Comparison of ENCODE assay signal across 8 cellular contexts in genomic region chr10:63712717-63713115, GRCh38.
DNase-seq lines count a peak whose midpoint lies in the region; TF ChIP-seq lines count a peak whose summit lies in the region.
"Had no signal": no experiment of that assay in that cellular context is flagged by ENCODE, and none has a peak within 500 bp of the region (broad histone marks: within the 10 kb centered on the region; RNA-seq: fewer than 3 reads in every experiment).

No MANE protein-coding gene starts in this region.

- no peak overlapping the region for H3K23ac ChIP-seq in mesenchymal stem cell (ENCODE audit: low read length in 2 of 2)

- no peaks in the 10 kb centered on the region for H3K36me3 ChIP-seq in PC-9 (ENCODE audit: low read depth)
- no peaks in the 10 kb centered on the region for H3K36me3 ChIP-seq in mesenchymal stem cell (ENCODE audit: control insufficient read depth in 1 of 2, insufficient read depth in 2 of 2, low read depth in 1 of 2, low read length in 2 of 2)
- H3K36me3 ChIP-seq in thymus (ENCODE audit: control insufficient read depth, insufficient read depth), result no peaks in the 10 kb centered on the region

- H3K4me2 ChIP-seq in PC-9 (peak overlapping the region; percentile 55), mesenchymal stem cell (ENCODE audit: low read length, poor library complexity, severe bottlenecking) (no peak overlapping the region)

- peak overlapping the region; percentile 77 for H4K91ac ChIP-seq in mesenchymal stem cell (ENCODE audit: low read length)

- peaks cover 25% of the 10 kb centered on the region for H3F3A ChIP-seq in PC-9 (ENCODE audit: insufficient read depth, low read depth)

- peak overlapping the region; percentile 70 for H4K8ac ChIP-seq in mesenchymal stem cell (ENCODE audit: low read length)

- H3K18ac ChIP-seq in mesenchymal stem cell (ENCODE audit: low read depth in 1 of 2, low read length in 2 of 2), result peak overlapping the region; percentile 84 to 97

- no peaks in the 10 kb centered on the region for H4K20me1 ChIP-seq in PC-9 (ENCODE audit: insufficient read depth)

- peak overlapping the region; percentile 54 for H2BK120ac ChIP-seq in mesenchymal stem cell (ENCODE audit: low read depth, low read length)

- no peaks in the 10 kb centered on the region for H3K27me3 ChIP-seq in PC-9 (ENCODE audit: insufficient read depth, low read depth)
- no peaks in the 10 kb centered on the region for H3K27me3 ChIP-seq in dorsolateral prefrontal cortex
- no peaks in the 10 kb centered on the region for H3K27me3 ChIP-seq in mesenchymal stem cell (ENCODE audit: control insufficient read depth in 1 of 2, insufficient read depth in 1 of 2, low read length in 2 of 2)
- no peaks in the 10 kb centered on the region for H3K27me3 ChIP-seq in thymus (ENCODE audit: control insufficient read depth, insufficient read depth)

- peak overlapping the region; percentile 51 to 99 for H2BK12ac ChIP-seq in mesenchymal stem cell (ENCODE audit: low read length in 2 of 2)

- intact Hi-C loops in PC-9 (cut with micrococcal nuclease; ENCODE audit: unreplicated experiment), result loop anchor here (1.0 to 10.0 kb wide), 7 partner anchors 83 to 1330 kb away; partner anchors contain the start of genes JMJD1C and REEP3
- intact Hi-C loops in dorsolateral prefrontal cortex (cut with DNase I), result loop anchor here in 1 of 2 donors (5.0 to 10.0 kb wide), 2 partner anchors 80 to 188 kb away; partner anchors contain the start of gene REEP3

- H3K27ac ChIP-seq in PC-9 (peak overlapping the region; percentile 43), dorsolateral prefrontal cortex (peak overlapping the region in 55 of 59 donors; percentile 8 to 87 (median 67)), mesenchymal stem cell (ENCODE audit: low read length, poor library complexity, severe bottlenecking) (peak overlapping the region; percentile 63), thymus (ENCODE audit: low read depth) (peak overlapping the region; percentile 46)

- peaks cover 35% of the 10 kb centered on the region for H3K4me1 ChIP-seq in PC-9 (replicated peaks; ENCODE audit: insufficient read depth)
- peaks cover 16% of the 10 kb centered on the region for H3K4me1 ChIP-seq in mesenchymal stem cell (ENCODE audit: control insufficient read depth, insufficient read depth, low read depth, low read length)
- no peaks in the 10 kb centered on the region for H3K4me1 ChIP-seq in thymus (ENCODE audit: control insufficient read depth, insufficient read depth, low read length)

- CTCF ChIA-PET in PC-9 (lab: Charles Lee), result interaction anchor here (1.0 to 1.4 kb wide), 2 partner anchors 79 to 546 kb away, joined by 3 to 6 read pairs; no protein-coding TSS in a partner anchor

- POLR2A ChIA-PET in PC-9 (lab: Charles Lee; ENCODE audit: unreplicated experiment), result interaction anchor here (0.7 to 1.0 kb wide), 3 partner anchors 14 to 257 kb away, joined by 3 to 10 read pairs (median 3); no protein-coding TSS in a partner anchor

- peak overlapping the region in 1 of 2 experiments; percentile 89 for H3K4ac ChIP-seq in mesenchymal stem cell (ENCODE audit: low read depth in 1 of 2, low read length in 2 of 2)

- H3K79me2 ChIP-seq in PC-9 (ENCODE audit: low read depth), result no peaks in the 10 kb centered on the region

- H2BK15ac ChIP-seq in mesenchymal stem cell (ENCODE audit: low read depth, poor library complexity, severe bottlenecking), result no peak overlapping the region

- H2AK5ac ChIP-seq in mesenchymal stem cell (ENCODE audit: low read length, severe bottlenecking), result peak overlapping the region; percentile 55

- no peaks in the 10 kb centered on the region for H3K79me1 ChIP-seq in mesenchymal stem cell (replicated peaks; ENCODE audit: low read length, poor library complexity, severe bottlenecking)

- H3K4me3 ChIP-seq in PC-9 (no peak overlapping the region), dorsolateral prefrontal cortex (peak overlapping the region in 5 of 59 donors; percentile 1 to 31 (median 11)), mesenchymal stem cell (ENCODE audit: insufficient read depth in 1 of 2, low read depth in 1 of 2, low read length in 2 of 2) (peak overlapping the region in 1 of 2 experiments; percentile 63), thymus (ENCODE audit: low read length) (no peak overlapping the region)

- 88% methylated on average over 1 of the region's 1 CpG for WGBS in mesenchymal stem cell
- WGBS in thymus, result 97% methylated on average over 1 of the region's 1 CpG

- no TSS peak for BruUV-seq in PC-9 (replicated peaks; lab: Mats Ljungman, UMichigan)

- H2BK5ac ChIP-seq in mesenchymal stem cell (ENCODE audit: low read depth, low read length, poor library complexity, severe bottlenecking), result no peak overlapping the region

- DNase-seq in PC-9, result no peak
- DNase-seq in dorsolateral prefrontal cortex, result no peak
- DNase-seq in mesenchymal stem cell, result peak; percentile 52
- DNase-seq in COLO829 (ENCODE audit: low spot score), result no peak
- DNase-seq in NCI-H524 treated with DMSO at 0.1 percent for 48 hours (lab: John Stamatoyannopoulos, UW), result no peak
- no peak for DNase-seq in NCI-H1092 (lab: John Stamatoyannopoulos, UW)
- DNase-seq: activated naive CD4-positive, alpha-beta T cell treated with anti-CD3 and anti-CD28 coated beads for 36 hours had no signal

- no peaks in the 10 kb centered on the region for H3K9me2 ChIP-seq in PC-9 (ENCODE audit: insufficient read depth)

- H3K14ac ChIP-seq in mesenchymal stem cell (ENCODE audit: low read length in 2 of 2), result peak overlapping the region in 1 of 2 experiments; percentile 51

- H3K9ac ChIP-seq in mesenchymal stem cell (ENCODE audit: low read length), result peak overlapping the region; percentile 53

- H3K9me3 ChIP-seq in PC-9 (ENCODE audit: insufficient read depth, low read depth) (no peaks in the 10 kb centered on the region), mesenchymal stem cell (ENCODE audit: control insufficient read depth, low read length) (no peaks in the 10 kb centered on the region), thymus (ENCODE audit: control insufficient read depth) (no peaks in the 10 kb centered on the region)

- H2AFZ ChIP-seq in PC-9 (no peak overlapping the region), mesenchymal stem cell (ENCODE audit: low read depth, low read length) (no peak overlapping the region)

- TF ChIP-seq CTCF in PC-9 (conservative IDR thresholded peaks at IDR 0.05) (no peak), dorsolateral prefrontal cortex (IDR thresholded peaks at IDR 0.05 in 54 of 56, conservative IDR thresholded peaks at IDR 0.05 in 2 of 56; ENCODE audit: low read depth in 1 of 56, partially characterized antibody in 56 of 56) (no peak)
